ENCODE assay signal across 8 cellular contexts in the genomic region with DNA sequence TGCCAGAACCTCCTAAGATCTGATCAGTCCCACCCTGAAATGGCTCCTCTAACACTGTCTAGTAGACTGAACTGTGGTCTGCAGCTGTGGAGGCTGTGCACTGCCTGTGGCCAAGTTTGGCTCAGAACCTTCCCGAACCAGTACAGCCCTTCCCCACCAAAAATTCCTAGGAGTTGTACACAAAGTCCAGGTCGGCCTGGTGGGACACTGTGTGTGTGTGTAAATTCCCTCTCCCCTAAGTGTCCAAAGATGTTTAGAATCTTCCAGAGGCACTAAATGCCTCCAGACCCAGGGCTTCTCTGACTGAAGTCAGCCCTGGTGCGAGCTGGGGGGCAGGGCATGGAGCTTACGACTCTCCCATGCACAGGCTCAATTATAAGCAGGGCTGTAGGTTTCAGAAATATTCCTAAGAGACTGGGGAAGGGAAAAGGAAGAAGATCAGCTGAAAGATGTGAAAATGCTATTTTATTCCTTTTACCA.
DNase-seq lines count a peak whose midpoint lies in the region; ATAC-seq and TF ChIP-seq lines count a peak whose summit lies in the region.

No MANE protein-coding gene starts in this region.

- peaks cover 0 to 6% of the 10 kb centered on the region in 2 donors for H3K9me3 Mint-ChIP-seq in activated T-cell treated with anti-CD3 and anti-CD28 coated beads, Interleukin-2, amount 50 U/mL, for 72 hours
- peaks cover 10% of the 10 kb centered on the region for H3K9me3 Mint-ChIP-seq in activated T-cell treated with anti-CD3 and anti-CD28 coated beads, Interleukin-2, amount 50 U/mL, for 4 hours
- peaks cover 27% of the 10 kb centered on the region for H3K9me3 Mint-ChIP-seq in mesothelial cell of epicardium

- WGBS in transverse colon (ENCODE audit: low coverage in 1 of 2), 2 donors: 40 to 76% methylated on average over 2 to 4 of the region's 4 CpGs

- TF ChIP-seq EP300 in transverse colon (IDR thresholded peaks at IDR 0.05; ENCODE audit: low read depth): no peak

- peaks cover 45% of the 10 kb centered on the region for H3K4me1 ChIP-seq in adipocyte (ENCODE audit: control insufficient read depth, insufficient read depth, low read length)
- H3K4me1 ChIP-seq in transverse colon: peaks cover 22 to 56% (median 36%) of the 10 kb centered on the region in 4 donors

- no peak for DNase-seq in activated T-cell treated with anti-CD3 and anti-CD28 coated beads, Interleukin-2, amount 50 U/mL, for 72 hours
- DNase-seq in activated T-cell treated with anti-CD3 and anti-CD28 coated beads, Interleukin-2, amount 50 U/mL, for 4 hours: no peak
- DNase-seq in adipocyte (ENCODE audit: low read depth) (no peak), mesothelial cell of epicardium (ENCODE audit: low spot score in 2 of 2, unreplicated experiment in 2 of 2) (no peak), transverse colon (no peak), SHP77 treated with DMSO at 0.1 percent for 48 hours (lab: John Stamatoyannopoulos, UW) (no peak)
- no peak for DNase-seq in stimulated activated CD4-positive, alpha-beta T cell treated with anti-CD3 and anti-CD28 coated beads, Interleukin-4, amount 100 ng/mL, for 1 hour

- TF ChIP-seq POLR2A in transverse colon (IDR thresholded peaks at IDR 0.05): no peak

- intact Hi-C loops in transverse colon (cut with DNase I; ENCODE audit: low total_unique reads): loop anchor here (5.0 kb wide), 1 partner anchor 109 kb away; the partner anchor contains the start of gene ATF7IP

- peak overlapping the region; percentile 54 for H3K27ac Mint-ChIP-seq in activated T-cell treated with anti-CD3 and anti-CD28 coated beads, Interleukin-2, amount 50 U/mL, for 72 hours
- H3K27ac Mint-ChIP-seq in mesothelial cell of epicardium: peak overlapping the region; percentile 97

- H3K4me3 Mint-ChIP-seq in activated T-cell treated with anti-CD3 and anti-CD28 coated beads, Interleukin-2, amount 50 U/mL, for 72 hours: peak overlapping the region; percentile 41 to 88
- H3K4me3 Mint-ChIP-seq in activated T-cell treated with anti-CD3 and anti-CD28 coated beads, Interleukin-2, amount 50 U/mL, for 4 hours: no peak overlapping the region
- H3K4me3 Mint-ChIP-seq in mesothelial cell of epicardium: no peak overlapping the region

- peak overlapping the region; percentile 83 for H3K9ac ChIP-seq in adipocyte (ENCODE audit: low read length)

- peak overlapping the region; percentile 81 to 89 (median 86) for H3K27ac ChIP-seq in transverse colon

- H3K36me3 ChIP-seq in adipocyte (ENCODE audit: control insufficient read depth, insufficient read depth, low read length, severe bottlenecking): no peaks in the 10 kb centered on the region
- no peaks in the 10 kb centered on the region for H3K36me3 ChIP-seq in transverse colon

- TF ChIP-seq CTCF in mesothelial cell of epicardium (IDR thresholded peaks at IDR 0.05; ENCODE audit: unreplicated experiment) (no peak), transverse colon (IDR thresholded peaks at IDR 0.05) (no peak)

- peaks cover 7 to 11% of the 10 kb centered on the region in 2 donors for H3K36me3 Mint-ChIP-seq in activated T-cell treated with anti-CD3 and anti-CD28 coated beads, Interleukin-2, amount 50 U/mL, for 72 hours (ENCODE audit: insufficient read depth in 2 of 2)
- no peaks in the 10 kb centered on the region for H3K36me3 Mint-ChIP-seq in activated T-cell treated with anti-CD3 and anti-CD28 coated beads, Interleukin-2, amount 50 U/mL, for 4 hours (ENCODE audit: insufficient read depth)
- peaks cover 14% of the 10 kb centered on the region for H3K36me3 Mint-ChIP-seq in mesothelial cell of epicardium

- peak; percentile 1 to 7 for ATAC-seq in activated T-cell treated with anti-CD3 and anti-CD28 coated beads, Interleukin-2, amount 50 U/mL, for 72 hours (replicated peaks in 1 of 2)
- ATAC-seq in activated T-cell treated with anti-CD3 and anti-CD28 coated beads, Interleukin-2, amount 50 U/mL, for 4 hours: no peak
- no peak for ATAC-seq in GM21390 (IDR thresholded peaks at IDR 0.05; ENCODE audit: unreplicated experiment)

- no peaks in the 10 kb centered on the region for H3K27me3 Mint-ChIP-seq in activated T-cell treated with anti-CD3 and anti-CD28 coated beads, Interleukin-2, amount 50 U/mL, for 72 hours (ENCODE audit: low read depth)
- no peaks in the 10 kb centered on the region for H3K27me3 Mint-ChIP-seq in activated T-cell treated with anti-CD3 and anti-CD28 coated beads, Interleukin-2, amount 50 U/mL, for 4 hours (ENCODE audit: low read depth)
- H3K27me3 Mint-ChIP-seq in mesothelial cell of epicardium (ENCODE audit: low read depth): no peaks in the 10 kb centered on the region

- in situ Hi-C loops in transverse colon (cut with MboI; ENCODE audit: low pct_ligation_motif_present in 1 of 4, low pct_unique_long_range_greater_than_20kb in 1 of 4, low sequenced_read_pairs in 3 of 4): loop anchor here in 1 of 4 donors (25.0 kb wide), 1 partner anchor 104 kb away; the partner anchor contains the start of gene ATF7IP

- H3K4me1 Mint-ChIP-seq in activated T-cell treated with anti-CD3 and anti-CD28 coated beads, Interleukin-2, amount 50 U/mL, for 72 hours (ENCODE audit: low read depth): peaks cover 53% of the 10 kb centered on the region
- H3K4me1 Mint-ChIP-seq in activated T-cell treated with anti-CD3 and anti-CD28 coated beads, Interleukin-2, amount 50 U/mL, for 4 hours (ENCODE audit: low read depth): peaks cover 45% of the 10 kb centered on the region
- peaks cover 58% of the 10 kb centered on the region for H3K4me1 Mint-ChIP-seq in mesothelial cell of epicardium

- H3K27me3 ChIP-seq in adipocyte (replicated peaks; ENCODE audit: control insufficient read depth, insufficient read depth, low read length) (no peaks in the 10 kb centered on the region), transverse colon (no peaks in the 10 kb centered on the region)

- H3K9me3 ChIP-seq in adipocyte (ENCODE audit: control insufficient read depth, low read length): no peaks in the 10 kb centered on the region
- no peaks in the 10 kb centered on the region for H3K9me3 ChIP-seq in transverse colon

- H3K4me3 ChIP-seq in adipocyte (ENCODE audit: low read length) (peak overlapping the region; percentile 49), transverse colon (no peak overlapping the region)

Comparison
In these comparisons a context has a peak if more than half of its experiments do, and no peak if none do; other contexts are left out.
1. ATAC-seq: peak in activated T-cell treated with anti-CD3 and anti-CD28 coated beads, Interleukin-2, amount 50 U/mL, for 72 hours (2 of 2); none in activated T-cell treated with anti-CD3 and anti-CD28 coated beads, Interleukin-2, amount 50 U/mL, for 4 hours (0 of 2) and GM21390 (single experiment).
2. H3K4me3 Mint-ChIP-seq: peak in activated T-cell treated with anti-CD3 and anti-CD28 coated beads, Interleukin-2, amount 50 U/mL, for 72 hours (2 of 2); none in activated T-cell treated with anti-CD3 and anti-CD28 coated beads, Interleukin-2, amount 50 U/mL, for 4 hours (single experiment) and mesothelial cell of epicardium (single experiment).